Comparison of ENCODE assay signal across 10 cellular contexts in the genomic region with DNA sequence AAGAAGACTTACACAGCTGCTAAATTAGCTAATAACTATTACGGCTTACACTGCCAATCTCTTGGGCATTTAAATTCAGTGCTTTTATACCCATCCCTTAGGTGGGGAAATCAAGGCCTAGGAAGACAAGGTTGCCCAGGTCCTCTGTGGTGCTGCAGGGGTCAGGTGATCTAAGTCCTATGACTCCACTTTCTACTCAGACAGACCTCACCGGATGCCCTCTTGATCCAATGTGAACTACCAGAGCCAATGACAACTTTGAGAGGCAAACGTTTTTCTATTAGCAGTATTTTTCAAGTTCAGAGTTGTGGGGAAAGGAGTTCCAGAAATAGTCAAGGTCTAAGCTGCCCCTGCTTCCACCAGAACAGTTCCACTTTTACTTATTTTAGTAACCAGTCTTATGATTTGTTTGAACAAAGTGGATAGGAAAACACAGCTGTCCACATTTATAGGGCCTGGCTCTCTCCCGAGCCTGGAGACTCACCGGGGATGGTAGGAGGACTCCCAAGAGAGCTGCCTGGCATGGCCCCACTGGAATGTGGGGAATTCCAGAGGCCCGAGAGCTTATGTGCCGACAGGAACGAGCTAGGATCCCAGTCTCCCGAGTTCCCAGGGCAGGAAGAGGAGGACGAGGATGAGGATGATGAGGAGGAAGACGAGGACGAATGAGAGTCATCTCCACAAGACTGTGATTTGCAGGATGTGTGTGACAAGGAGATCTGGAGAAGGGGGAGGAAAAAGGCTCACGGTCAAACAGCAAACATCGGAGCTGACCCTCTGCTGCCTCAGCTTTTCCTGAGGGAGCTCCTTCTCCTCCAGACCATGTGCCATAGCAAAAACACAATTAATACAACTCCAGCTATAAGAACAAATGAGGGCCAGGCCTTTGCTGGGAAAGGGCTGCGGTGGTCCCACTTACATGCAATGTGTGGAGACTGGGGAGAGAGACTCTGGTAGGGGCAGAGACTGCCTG. TPM values are rescaled to one million over a fixed set of nuclear protein-coding genes. Genes with fewer than 3 reads are reported as not detected.
DNase-seq lines count a peak whose midpoint lies in the region; ATAC-seq and TF ChIP-seq lines count a peak whose summit lies in the region.
"Had no signal": no experiment of that assay in that cellular context is flagged by ENCODE, and none has a peak within 500 bp of the region (broad histone marks: within the 10 kb centered on the region; RNA-seq: fewer than 3 reads in every experiment).

No MANE protein-coding gene starts in this region.

- H3K27ac ChIP-seq in body of pancreas (peak overlapping the region; percentile 6 to 76 (median 48)), substantia nigra (ENCODE audit: low read depth, low read length, poor library complexity, severe bottlenecking) (no peak overlapping the region)

- H3K27me3 ChIP-seq in body of pancreas: no peaks in the 10 kb centered on the region

- no peak for TF ChIP-seq POLR2A in body of pancreas (IDR thresholded peaks at IDR 0.05)

- peak; percentile 35 for DNase-seq in GOT3 (lab: John Stamatoyannopoulos, UW)
- DNase-seq in body of pancreas: peak; percentile 37 to 57 (median 52)
- peak; percentile 96 for DNase-seq in hepatic stellate cell (ENCODE audit: low spot score)
- peak; percentile 64 for DNase-seq in stromal cell of bone marrow (ENCODE audit: low read depth)
- DNase-seq in substantia nigra (lab: John Stamatoyannopoulos, UW): no peak
- no peak for DNase-seq in C1 segment of cervical spinal cord (lab: John Stamatoyannopoulos, UW)
- DNase-seq in activated naive CD4-positive, alpha-beta T cell treated with anti-CD3 and anti-CD28 coated beads, Interleukin-2, amount 50 U/mL, for 72 hours (ENCODE audit: low spot score in 2 of 2): no peak
- no peak for DNase-seq in activated CD4-positive, alpha-beta T cell treated with anti-CD3 and anti-CD28 coated beads for 36 hours
- DNase-seq: T-cell had no signal

- peaks cover 39% of the 10 kb centered on the region for H3K4me1 ChIP-seq in body of pancreas

- H3K27ac Mint-ChIP-seq in activated naive CD4-positive, alpha-beta T cell treated with anti-CD3 and anti-CD28 coated beads, Interleukin-2, amount 50 U/mL, for 72 hours: peak overlapping the region in 1 of 2 donors; percentile 19
- H3K27ac Mint-ChIP-seq in activated CD4-positive, alpha-beta T cell treated with anti-CD3 and anti-CD28 coated beads for 36 hours: no peak overlapping the region
- H3K27ac Mint-ChIP-seq: dendritic cell treated with granulocyte-macrophage colony-stimulating factor and Interleukin-4, amounts not matched to agents 40 ng/mL and 50 ng/mL, for 4 days; T-cell had no signal

- peaks cover 2% of the 10 kb centered on the region for H3K4me1 Mint-ChIP-seq in activated CD4-positive, alpha-beta T cell treated with anti-CD3 and anti-CD28 coated beads for 36 hours

- no peak overlapping the region for H3K4me3 Mint-ChIP-seq in activated CD4-positive, alpha-beta T cell treated with anti-CD3 and anti-CD28 coated beads for 36 hours
- H3K4me3 Mint-ChIP-seq: dendritic cell treated with granulocyte-macrophage colony-stimulating factor and Interleukin-4, amounts not matched to agents 40 ng/mL and 50 ng/mL, for 4 days; T-cell had no signal

- H3K4me3 ChIP-seq in body of pancreas: no peak overlapping the region

- H3K36me3 ChIP-seq in body of pancreas (replicated peaks in 1 of 2; ENCODE audit: insufficient read depth in 1 of 2, low read depth in 2 of 2): peaks cover 0 to 8% of the 10 kb centered on the region in 2 donors

- CTCF ChIA-PET in activated CD4-positive, alpha-beta T cell treated with anti-CD3 and anti-CD28 coated beads for 36 hours (lab: Charles Lee): interaction anchor here (0.6 to 1.8 kb wide), 5 partner anchors 8 to 70 kb away, joined by 3 to 6 read pairs (median 4); no protein-coding TSS in a partner anchor

- WGBS in body of pancreas, 2 donors: 23 to 33% methylated on average over 15 of the region's 15 CpGs

- POLR2A ChIA-PET in activated CD4-positive, alpha-beta T cell treated with anti-CD3 and anti-CD28 coated beads for 36 hours (lab: Charles Lee): no interaction called here

- peak; percentile 81 for ATAC-seq in body of pancreas
- no peak for ATAC-seq in activated naive CD4-positive, alpha-beta T cell treated with anti-CD3 and anti-CD28 coated beads, Interleukin-2, amount 50 U/mL, for 72 hours
- ATAC-seq in activated CD4-positive, alpha-beta T cell treated with anti-CD3 and anti-CD28 coated beads for 36 hours: no peak
- ATAC-seq: T-cell had no signal

- no peaks in the 10 kb centered on the region for H3K9me3 Mint-ChIP-seq in activated naive CD4-positive, alpha-beta T cell treated with anti-CD3 and anti-CD28 coated beads, Interleukin-2, amount 50 U/mL, for 72 hours
- H3K9me3 Mint-ChIP-seq in activated CD4-positive, alpha-beta T cell treated with anti-CD3 and anti-CD28 coated beads for 36 hours (ENCODE audit: low read depth): no peaks in the 10 kb centered on the region
- H3K9me3 Mint-ChIP-seq: dendritic cell treated with granulocyte-macrophage colony-stimulating factor and Interleukin-4, amounts not matched to agents 40 ng/mL and 50 ng/mL, for 4 days; T-cell had no signal

- H3K36me3 Mint-ChIP-seq in activated naive CD4-positive, alpha-beta T cell treated with anti-CD3 and anti-CD28 coated beads, Interleukin-2, amount 50 U/mL, for 72 hours: no peaks in the 10 kb centered on the region
- peaks cover 15% of the 10 kb centered on the region for H3K36me3 Mint-ChIP-seq in activated CD4-positive, alpha-beta T cell treated with anti-CD3 and anti-CD28 coated beads for 36 hours (ENCODE audit: low read depth)

- intact Hi-C loops in body of pancreas (cut with DNase I): no loop called here
- intact Hi-C loops in activated CD4-positive, alpha-beta T cell treated with anti-CD3 and anti-CD28 coated beads for 36 hours (cut with DNase I, micrococcal nuclease): no loop called here

- H3K27me3 Mint-ChIP-seq in activated CD4-positive, alpha-beta T cell treated with anti-CD3 and anti-CD28 coated beads for 36 hours: no peaks in the 10 kb centered on the region
- H3K27me3 Mint-ChIP-seq: dendritic cell treated with granulocyte-macrophage colony-stimulating factor and Interleukin-4, amounts not matched to agents 40 ng/mL and 50 ng/mL, for 4 days; T-cell had no signal

- no peak for TF ChIP-seq CTCF in body of pancreas (IDR thresholded peaks at IDR 0.05)

- no peaks in the 10 kb centered on the region for H3K9me3 ChIP-seq in body of pancreas

RNA-seq across cellular contexts. Expression of a gene that starts 16.7 kb away (rescaled TPM):
- total RNA-seq in body of pancreas: 100 to 1,000 TPM in 1 of 2 donors, 10 to 100 TPM in 1; 79.9 to 133 TPM
- 100 to 1,000 TPM in 1 of 2 donors, 10 to 100 TPM in 1; 73.1 to 108 TPM for total RNA-seq in activated naive CD4-positive, alpha-beta T cell treated with anti-CD3 and anti-CD28 coated beads, Interleukin-2, amount 50 U/mL, for 72 hours
- 10 to 100 TPM; 63.6 to 77.7 TPM for total RNA-seq in activated CD4-positive, alpha-beta T cell treated with anti-CD3 and anti-CD28 coated beads for 36 hours

RNA-seq across cellular contexts. Expression of a gene that starts 20.9 kb away (rescaled TPM):
- total RNA-seq in body of pancreas: 100 to 1,000 TPM in 1 of 2 donors, 10 to 100 TPM in 1; 86.1 to 115 TPM
- total RNA-seq in activated naive CD4-positive, alpha-beta T cell treated with anti-CD3 and anti-CD28 coated beads, Interleukin-2, amount 50 U/mL, for 72 hours: 100 to 1,000 TPM in 1 of 2 donors, 10 to 100 TPM in 1; 70.1 to 230 TPM
- total RNA-seq in activated CD4-positive, alpha-beta T cell treated with anti-CD3 and anti-CD28 coated beads for 36 hours: 100 to 1,000 TPM; 192 to 197 TPM

RNA-seq across cellular contexts. Expression of a gene that starts 28.0 kb away (rescaled TPM):
- 1 to 10 TPM; 3.3 to 5.4 TPM for total RNA-seq in body of pancreas
- 10 to 100 TPM in 1 of 2 donors, 1 to 10 TPM in 1; 1.8 to 14.9 TPM for total RNA-seq in activated naive CD4-positive, alpha-beta T cell treated with anti-CD3 and anti-CD28 coated beads, Interleukin-2, amount 50 U/mL, for 72 hours
- total RNA-seq in activated CD4-positive, alpha-beta T cell treated with anti-CD3 and anti-CD28 coated beads for 36 hours: 1 to 10 TPM; 4.2 to 4.8 TPM

RNA-seq across cellular contexts. Expression of a gene that starts 40.3 kb away (rescaled TPM):
- total RNA-seq in body of pancreas: 10 to 100 TPM in 1 of 2 donors, 1 to 10 TPM in 1; 7.3 to 15.8 TPM
- total RNA-seq in activated naive CD4-positive, alpha-beta T cell treated with anti-CD3 and anti-CD28 coated beads, Interleukin-2, amount 50 U/mL, for 72 hours: 10 to 100 TPM; 44.6 to 47.5 TPM
- 10 to 100 TPM; 41.9 to 50.2 TPM for total RNA-seq in activated CD4-positive, alpha-beta T cell treated with anti-CD3 and anti-CD28 coated beads for 36 hours

RNA-seq across cellular contexts. Expression of a gene that starts 54.3 kb away (rescaled TPM):
- total RNA-seq in body of pancreas: 100 to 1,000 TPM in 1 of 2 donors, 10 to 100 TPM in 1; 82.2 to 155 TPM
- total RNA-seq in activated naive CD4-positive, alpha-beta T cell treated with anti-CD3 and anti-CD28 coated beads, Interleukin-2, amount 50 U/mL, for 72 hours: 100 to 1,000 TPM in 1 of 2 donors, 10 to 100 TPM in 1; 94.0 to 114 TPM
- total RNA-seq in activated CD4-positive, alpha-beta T cell treated with anti-CD3 and anti-CD28 coated beads for 36 hours: 100 to 1,000 TPM in 1 of 2 experiments, 10 to 100 TPM in 1; 83.2 to 109 TPM

Comparison
In these comparisons a context has a peak if more than half of its experiments do, and no peak if none do; other contexts are left out.
1. DNase-seq: peak in GOT3 (single experiment), body of pancreas (4 of 4), hepatic stellate cell (single experiment) and stromal cell of bone marrow (single experiment); none in substantia nigra (0 of 49), C1 segment of cervical spinal cord (0 of 14), activated naive CD4-positive, alpha-beta T cell treated with anti-CD3 and anti-CD28 coated beads, Interleukin-2, amount 50 U/mL, for 72 hours (0 of 2) and activated CD4-positive, alpha-beta T cell treated with anti-CD3 and anti-CD28 coated beads for 36 hours (single experiment).